Comparison of ENCODE assay signal across 13 cellular contexts in the genomic region with DNA sequence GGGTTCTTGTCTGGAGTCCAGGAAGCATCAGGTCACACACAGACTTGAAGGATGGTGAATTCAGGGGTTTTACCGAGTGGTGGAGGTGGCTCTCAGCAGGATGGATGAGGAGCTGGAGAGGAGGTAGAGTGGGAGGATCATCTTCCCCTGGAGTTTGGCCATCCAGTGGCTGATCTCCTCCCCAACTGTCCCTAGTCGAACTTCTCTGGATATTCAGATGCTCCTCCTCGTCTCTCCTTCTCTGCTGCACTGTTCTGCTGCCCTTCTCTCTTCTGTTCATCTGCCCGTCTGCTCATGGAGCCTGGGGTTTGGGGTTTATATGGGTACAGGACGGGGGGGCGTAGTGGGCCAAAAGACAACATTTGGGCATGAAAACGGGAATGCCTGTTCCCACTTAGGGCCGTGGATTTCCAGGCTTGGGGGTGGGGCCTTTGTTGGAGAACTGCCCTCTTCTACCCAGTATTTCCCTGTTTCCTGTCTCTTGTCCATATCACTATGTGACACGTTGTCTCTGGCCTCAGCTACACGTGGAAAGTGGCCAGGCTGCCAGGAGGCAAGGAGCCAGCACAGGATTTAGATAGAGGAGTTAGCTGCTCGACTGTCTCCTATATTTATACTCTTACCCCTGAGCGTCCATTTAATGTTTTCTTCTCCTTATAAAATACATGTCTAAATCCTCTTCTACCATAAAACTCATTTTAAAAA.
A peak's percentile ranks its signal among the peaks of the same experiment; 100 is the strongest.
DNase-seq lines count a peak whose midpoint lies in the region; ATAC-seq and TF ChIP-seq lines count a peak whose summit lies in the region.
"Had no signal": no experiment of that assay in that cellular context is flagged by ENCODE, and none has a peak within 500 bp of the region (broad histone marks: within the 10 kb centered on the region; RNA-seq: fewer than 3 reads in every experiment).

No MANE protein-coding gene starts in this region.

- no peak for TF ChIP-seq EP300 in sigmoid colon (IDR thresholded peaks at IDR 0.05)

- intact Hi-C loops in right cardiac atrium (cut with DNase I), result loop anchor here in 2 of 4 donors (10.0 kb wide), 1 partner anchor 72 kb away; no protein-coding TSS in a partner anchor
- intact Hi-C loops in sigmoid colon (cut with DNase I), result no loop called here

- in situ Hi-C loops in astrocyte of the spinal cord (cut with HindIII; ENCODE audit: low sequenced_read_pairs), result no loop called here

- ATAC-seq in right cardiac atrium (peak; percentile 88 to 92), HG03457 (IDR thresholded peaks at IDR 0.05; ENCODE audit: unreplicated experiment) (no peak), GM18861 (IDR thresholded peaks at IDR 0.05; ENCODE audit: unreplicated experiment) (no peak), HG03565 (IDR thresholded peaks at IDR 0.05; ENCODE audit: unreplicated experiment) (no peak)
- ATAC-seq: activated CD4-positive, alpha-beta T cell treated with anti-CD3 and anti-CD28 coated beads for 36 hours; CD8-positive, alpha-beta T cell had no signal

- peaks cover 90% of the 10 kb centered on the region for H3K4me1 ChIP-seq in HUES6 (ENCODE audit: control insufficient read depth, insufficient read depth, low read length)
- H3K4me1 ChIP-seq in right cardiac atrium (ENCODE audit: control insufficient read depth, insufficient read depth, low read length), result peaks cover 12% of the 10 kb centered on the region
- H3K4me1 ChIP-seq in sigmoid colon, result peaks cover 0 to 68% (median 51%) of the 10 kb centered on the region in 4 donors
- H3K4me1 ChIP-seq: prostate gland had no signal

- WGBS in right cardiac atrium, result 34% methylated on average over 12 of the region's 12 CpGs
- WGBS in sigmoid colon, 2 donors, result 62 to 68% methylated on average over 12 of the region's 12 CpGs

- no peak for TF ChIP-seq CTCF in astrocyte of the spinal cord (IDR thresholded peaks at IDR 0.05; ENCODE audit: low read depth, low read length)
- TF ChIP-seq CTCF in sigmoid colon (IDR thresholded peaks at IDR 0.05), result no peak

- no peaks in the 10 kb centered on the region for H3K27me3 ChIP-seq in HUES6 (ENCODE audit: control insufficient read depth, insufficient read depth, low read length)
- H3K27me3 ChIP-seq in right cardiac atrium (ENCODE audit: control insufficient read depth, insufficient read depth), result no peaks in the 10 kb centered on the region
- no peaks in the 10 kb centered on the region for H3K27me3 ChIP-seq in sigmoid colon

- no peak overlapping the region for H3K4me3 ChIP-seq in HUES6 (ENCODE audit: low read depth, low read length)
- H3K4me3 ChIP-seq in astrocyte of the spinal cord (ENCODE audit: low read depth, low read length), result no peak overlapping the region
- no peak overlapping the region for H3K4me3 ChIP-seq in right cardiac atrium (ENCODE audit: low read length)
- H3K4me3 ChIP-seq in sigmoid colon, result no peak overlapping the region
- H3K4me3 ChIP-seq: prostate gland had no signal

- no peak for TF ChIP-seq POLR2A in sigmoid colon (IDR thresholded peaks at IDR 0.05)

- peak overlapping the region; percentile 84; the same call in 1 of the 2 replicates for H3K27ac ChIP-seq in HUES6 (ENCODE audit: low read depth, low read length)
- H3K27ac ChIP-seq in right cardiac atrium (ENCODE audit: low read length), result peak overlapping the region; percentile 63
- peak overlapping the region; percentile 33 to 72 (median 64) for H3K27ac ChIP-seq in sigmoid colon
- H3K27ac ChIP-seq: prostate gland had no signal

- H3K36me3 ChIP-seq in HUES6 (ENCODE audit: control insufficient read depth, insufficient read depth, low read length) (no peaks in the 10 kb centered on the region; the same call in 1 of the 2 replicates), sigmoid colon (no peaks in the 10 kb centered on the region)
- H3K36me3 ChIP-seq: prostate gland had no signal

- DNase-seq in astrocyte of the spinal cord (ENCODE audit: low read depth, low spot score), result peak; percentile 23
- peak; percentile 77 to 93 (median 92) for DNase-seq in right cardiac atrium
- peak; percentile 85 for DNase-seq in sigmoid colon
- no peak for DNase-seq in activated CD4-positive, CD25-positive, alpha-beta regulatory T cell treated with anti-CD3 and anti-CD28 coated beads, Interleukin-2, amount 50 U/mL, for 72 hours
- DNase-seq: activated CD4-positive, alpha-beta T cell treated with anti-CD3 and anti-CD28 coated beads for 36 hours; activated naive CD4-positive, alpha-beta T cell; CD8-positive, alpha-beta T cell; NCI-H226 had no signal

- H3K9me3 ChIP-seq in HUES6 (ENCODE audit: control insufficient read depth, insufficient read depth, low read depth, low read length) (no peaks in the 10 kb centered on the region), right cardiac atrium (ENCODE audit: control insufficient read depth, low read length) (no peaks in the 10 kb centered on the region), sigmoid colon (no peaks in the 10 kb centered on the region)
- H3K9me3 ChIP-seq: prostate gland had no signal

- no peak overlapping the region for H3K9ac ChIP-seq in HUES6 (ENCODE audit: low read length)

Comparison
In these comparisons a context has a peak if more than half of its experiments do, and no peak if none do; other contexts are left out.
1. ATAC-seq: peak in right cardiac atrium (2 of 2); none in HG03457 (single experiment), GM18861 (single experiment) and HG03565 (single experiment).
2. Peak in every context shown above with its lines, with median percentiles within 50 percentile points of each other: H3K27ac ChIP-seq.